Comparison of ENCODE assay signal across 11 cellular contexts in the genomic region with DNA sequence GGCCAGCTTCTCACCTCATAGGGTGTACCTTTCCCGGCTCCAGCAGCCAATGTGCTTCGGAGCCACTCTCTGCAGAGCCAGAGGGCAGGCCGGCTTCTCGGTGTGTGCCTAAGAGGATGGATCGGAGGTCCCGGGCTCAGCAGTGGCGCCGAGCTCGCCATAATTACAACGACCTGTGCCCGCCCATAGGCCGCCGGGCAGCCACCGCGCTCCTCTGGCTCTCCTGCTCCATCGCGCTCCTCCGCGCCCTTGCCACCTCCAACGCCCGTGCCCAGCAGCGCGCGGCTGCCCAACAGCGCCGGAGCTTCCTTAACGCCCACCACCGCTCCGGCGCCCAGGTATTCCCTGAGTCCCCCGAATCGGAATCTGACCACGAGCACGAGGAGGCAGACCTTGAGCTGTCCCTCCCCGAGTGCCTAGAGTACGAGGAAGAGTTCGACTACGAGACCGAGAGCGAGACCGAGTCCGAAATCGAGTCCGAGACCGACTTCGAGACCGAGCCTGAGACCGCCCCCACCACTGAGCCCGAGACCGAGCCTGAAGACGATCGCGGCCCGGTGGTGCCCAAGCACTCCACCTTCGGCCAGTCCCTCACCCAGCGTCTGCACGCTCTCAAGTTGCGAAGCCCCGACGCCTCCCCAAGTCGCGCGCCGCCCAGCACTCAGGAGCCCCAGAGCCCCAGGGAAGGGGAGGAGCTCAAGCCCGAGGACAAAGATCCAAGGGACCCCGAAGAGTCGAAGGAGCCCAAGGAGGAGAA. TPM values are rescaled to one million over a fixed set of nuclear protein-coding genes. Genes with fewer than 3 reads are reported as not detected.
A peak's percentile ranks its signal among the peaks of the same experiment; 100 is the strongest.
DNase-seq lines count a peak whose midpoint lies in the region; ATAC-seq and TF ChIP-seq lines count a peak whose summit lies in the region.
"Had no signal": no experiment of that assay in that cellular context is flagged by ENCODE, and none has a peak within 500 bp of the region (broad histone marks: within the 10 kb centered on the region; RNA-seq: fewer than 3 reads in every experiment).

No MANE protein-coding gene starts in this region.

- CTCF ChIA-PET in activated B cell treated with CpG ODN at 0.5 μM for 24 hours (lab: Charles Lee), result interaction anchor here (0.6 kb wide), 1 partner anchor 604 kb away, joined by 4 read pairs; no protein-coding TSS in a partner anchor

- H3K4me1 ChIP-seq in cardiac muscle cell (ENCODE audit: low read depth), result peaks cover 7% of the 10 kb centered on the region
- peaks cover 3 to 13% of the 10 kb centered on the region in 2 donors for H3K4me1 ChIP-seq in thoracic aorta (ENCODE audit: control insufficient read depth in 1 of 2, low read depth in 2 of 2)
- H3K4me1 ChIP-seq: Peyer's patch had no signal

- H3K9me3 ChIP-seq in cardiac muscle cell (ENCODE audit: low read depth) (no peaks in the 10 kb centered on the region), iPS-18c (ENCODE audit: control insufficient read depth, insufficient read depth, low read length) (no peaks in the 10 kb centered on the region), thoracic aorta (no peaks in the 10 kb centered on the region)
- H3K9me3 ChIP-seq: Peyer's patch had no signal

- H3K27me3 ChIP-seq in cardiac muscle cell, result peaks cover 57% of the 10 kb centered on the region
- H3K27me3 ChIP-seq in thoracic aorta (replicated peaks; ENCODE audit: insufficient read depth), result no peaks in the 10 kb centered on the region

- intact Hi-C loops in cardiac septum (cut with DNase I) (no loop called here), activated B cell treated with CpG ODN at 0.5 μM for 24 hours (cut with micrococcal nuclease) (loop anchor here (2.0 kb wide), 1 partner anchor 603 kb away; no protein-coding TSS in a partner anchor)

- POLR2A ChIA-PET in activated B cell treated with CpG ODN at 0.5 μM for 24 hours (lab: Charles Lee), result no interaction called here

- H3K27ac Mint-ChIP-seq in activated B cell treated with CpG ODN at 0.5 μM for 24 hours, result no peak overlapping the region
- H3K27ac Mint-ChIP-seq: stimulated activated memory B cell treated with anti-CD40 and anti-IgM and Interleukin-4, amounts not matched to agents 10 μg/mL and 1 μg/mL and 100 μg/mL, for 72 hours had no signal

- H3K4me3 Mint-ChIP-seq in activated B cell treated with CpG ODN at 0.5 μM for 24 hours, result peak overlapping the region; percentile 12
- H3K4me3 Mint-ChIP-seq: stimulated activated memory B cell treated with anti-CD40 and anti-IgM and Interleukin-4, amounts not matched to agents 10 μg/mL and 1 μg/mL and 100 μg/mL, for 72 hours had no signal

- H3K36me3 Mint-ChIP-seq in activated B cell treated with CpG ODN at 0.5 μM for 24 hours (ENCODE audit: low read depth), result peaks cover 4% of the 10 kb centered on the region
- H3K36me3 Mint-ChIP-seq: stimulated activated memory B cell treated with anti-CD40 and anti-IgM and Interleukin-4, amounts not matched to agents 10 μg/mL and 1 μg/mL and 100 μg/mL, for 72 hours had no signal

- H3K9me3 Mint-ChIP-seq in activated B cell treated with CpG ODN at 0.5 μM for 24 hours, result no peaks in the 10 kb centered on the region
- H3K9me3 Mint-ChIP-seq: stimulated activated memory B cell treated with anti-CD40 and anti-IgM and Interleukin-4, amounts not matched to agents 10 μg/mL and 1 μg/mL and 100 μg/mL, for 72 hours had no signal

- TF ChIP-seq CTCF in cardiac muscle cell (IDR thresholded peaks at IDR 0.05; ENCODE audit: low read depth, low read length) (no peak), activated B cell treated with CpG ODN at 0.5 μM for 24 hours (IDR thresholded peaks at IDR 0.05) (no peak), thoracic aorta (IDR thresholded peaks at IDR 0.05) (no peak), GM10266 (IDR thresholded peaks at IDR 0.05; ENCODE audit: control insufficient read depth, insufficient read depth, low read depth, missing control alignments) (no peak)

- no peaks in the 10 kb centered on the region for H3K36me3 ChIP-seq in cardiac muscle cell
- no peaks in the 10 kb centered on the region for H3K36me3 ChIP-seq in thoracic aorta
- H3K36me3 ChIP-seq: Peyer's patch had no signal

- ATAC-seq in activated B cell treated with CpG ODN at 0.5 μM for 24 hours (ENCODE audit: low read depth) (no peak), thoracic aorta (ENCODE audit: insufficient number of reproducible peaks, low FRiP score, low read depth) (no peak)
- no peak for ATAC-seq in activated CD4-positive, CD25-positive, alpha-beta regulatory T cell treated with anti-CD3 and anti-CD28 coated beads, Interleukin-2, amount 50 U/mL, for 24 hours
- ATAC-seq: stimulated activated memory B cell treated with anti-CD40 and anti-IgM and Interleukin-4, amounts not matched to agents 10 μg/mL and 1 μg/mL and 100 μg/mL, for 72 hours had no signal

- H3K4me1 Mint-ChIP-seq in activated B cell treated with CpG ODN at 0.5 μM for 24 hours, result peaks cover 5% of the 10 kb centered on the region

- no peak for DNase-seq in cardiac muscle cell (ENCODE audit: low read depth in 1 of 2, low spot score in 1 of 2)
- DNase-seq in cardiac septum (ENCODE audit: low spot score), result no peak
- no peak for DNase-seq in activated B cell treated with CpG ODN at 0.5 μM for 24 hours
- no peak for DNase-seq in thoracic aorta (ENCODE audit: low spot score)
- no peak for DNase-seq in GM10266 (ENCODE audit: extremely low spot score)
- no peak for DNase-seq in SW480 (ENCODE audit: low spot score)
- DNase-seq: NCI-H2081 treated with DMSO at 0.1 percent for 48 hours, Peyer's patch had no signal

- H3K4me3 ChIP-seq in cardiac muscle cell (peak overlapping the region; percentile 36), iPS-18c (ENCODE audit: insufficient read depth, low read depth, low read length) (peak overlapping the region; percentile 50), thoracic aorta (peak overlapping the region; percentile 42)

- peaks cover 28% of the 10 kb centered on the region for H3K27me3 Mint-ChIP-seq in activated B cell treated with CpG ODN at 0.5 μM for 24 hours

- no peak overlapping the region for H3K27ac ChIP-seq in cardiac muscle cell
- H3K27ac ChIP-seq in thoracic aorta, result no peak overlapping the region
- H3K27ac ChIP-seq: Peyer's patch had no signal

RNA-seq across cellular contexts. Expression of a gene that starts 10.5 kb away (rescaled TPM):
- total RNA-seq in cardiac muscle cell (1.3 and 1.8 TPM in 2 replicates), cardiac septum (0.75 TPM), activated B cell treated with CpG ODN at 0.5 μM for 24 hours (1.4 and 1.5 TPM in 2 replicates), thoracic aorta (under 1 TPM; 0.21 to 0.81 TPM)
- 1.3 and 1.4 TPM in 2 replicates for polyA plus RNA-seq in cardiac muscle cell

RNA-seq across cellular contexts. Expression of a gene that starts 12.3 kb away (rescaled TPM):
- total RNA-seq in cardiac muscle cell, result 1,319 and 1,641 TPM in 2 replicates
- polyA plus RNA-seq in cardiac muscle cell, result 2,522 and 2,744 TPM in 2 replicates
- total RNA-seq in cardiac septum, result 1,579 TPM
- 784 and 849 TPM in 2 replicates for total RNA-seq in activated B cell treated with CpG ODN at 0.5 μM for 24 hours
- total RNA-seq in thoracic aorta, result 100 to 1,000 TPM; 742 to 943 TPM
